ENCODE assay signal across 20 cellular contexts in genomic region chr12:52274521-52274920, GRCh38. TPM values are rescaled to one million over a fixed set of nuclear protein-coding genes. Genes with fewer than 3 reads are reported as not detected.
DNase-seq lines count a peak whose midpoint lies in the region; ATAC-seq and TF ChIP-seq lines count a peak whose summit lies in the region.
"Had no signal": no experiment of that assay in that cellular context is flagged by ENCODE, and none has a peak within 500 bp of the region (broad histone marks: within the 10 kb centered on the region; RNA-seq: fewer than 3 reads in every experiment).

KRT86 (plus strand) TSS chr12:52274645; CDS start chr12:52301917, 27,272 bp downstream.

- H3K9me3 ChIP-seq in breast epithelium, result no peaks in the 10 kb centered on the region
- H3K9me3 ChIP-seq in spleen, result no peaks in the 10 kb centered on the region
- no peaks in the 10 kb centered on the region for H3K9me3 ChIP-seq in PC-3 (ENCODE audit: low read length)
- H3K9me3 ChIP-seq: Peyer's patch had no signal

- 61 to 89% (median 75%) methylated on average over 1 of the region's 1 CpG for WGBS in spleen, 5 donors

- peaks cover 3% of the 10 kb centered on the region; the same call in 1 of the 2 replicates for H3K79me2 ChIP-seq in PC-3 (ENCODE audit: low read length)

- H3K4me1 ChIP-seq in breast epithelium (peaks cover 5 to 7% of the 10 kb centered on the region in 2 donors), spleen (peaks cover 0 to 12% (median 9%) of the 10 kb centered on the region in 6 donors), PC-3 (ENCODE audit: insufficient read depth, low read length) (peaks cover 23% of the 10 kb centered on the region)

- H3F3A ChIP-seq in PC-3 (ENCODE audit: low read length, unreplicated experiment), result peaks cover 3% of the 10 kb centered on the region

- POLR2A ChIA-PET in MCF 10A (lab: Yijun Ruan, JAX), result interaction anchor here (1.0 kb wide), 1 partner anchor 31 kb away, joined by 3 read pairs; no protein-coding TSS in a partner anchor
- POLR2A ChIA-PET in PC-3 (lab: Charles Lee; ENCODE audit: unreplicated experiment), result no interaction called here

- no peak within 1 kb of the TSS for H2AFZ ChIP-seq in PC-3 (ENCODE audit: low read length)

- BruUV-seq in MCF 10A (replicated peaks; lab: Mats Ljungman, UMichigan) (no TSS peak), PC-3 (replicated peaks; lab: Mats Ljungman, UMichigan) (no TSS peak)

- no peaks in the 10 kb centered on the region for H3K27me3 Mint-ChIP-seq in MCF 10A (ENCODE audit: insufficient read depth, unreplicated experiment)

- no peak for DNase-seq in MCF 10A (ENCODE audit: unreplicated experiment)
- no peak for DNase-seq in breast epithelium (ENCODE audit: low spot score in 2 of 2)
- peak; percentile 45 for DNase-seq in coronary artery (ENCODE audit: low spot score)
- peak; percentile 25 for DNase-seq in spleen
- DNase-seq in NCI-H1694 (lab: John Stamatoyannopoulos, UW), result no peak
- DNase-seq in DMS153 treated with DMSO at 0.1 percent for 48 hours (lab: John Stamatoyannopoulos, UW; ENCODE audit: unreplicated experiment), result no peak
- no peak for DNase-seq in PC-3
- DNase-seq: CD4-positive, CD25-positive, alpha-beta regulatory T cell; DMS79; H7; KG1; NCI-H1105 treated with DMSO at 0.1 percent for 48 hours; NCI-H2081; NCI-H2171; NCI-H345; NCI-H524; NCI-H774; NK-92 treated with Interleukin-12 subunit alpha and Interleukin-12 subunit beta, amount 100 ng/mL, for 24 hours had no signal

- H3K36me3 ChIP-seq in breast epithelium, result no peaks in the 10 kb centered on the region
- H3K36me3 ChIP-seq in spleen, result no peaks in the 10 kb centered on the region
- no peaks in the 10 kb centered on the region for H3K36me3 ChIP-seq in PC-3 (ENCODE audit: low read depth, low read length)
- H3K36me3 ChIP-seq: Peyer's patch had no signal

- CTCF ChIA-PET in MCF 10A (lab: Yijun Ruan, JAX) (interaction anchor here (0.6 to 0.9 kb wide), 5 partner anchors 11 to 338 kb away, joined by 3 to 4 read pairs (median 3); no protein-coding TSS in a partner anchor), PC-3 (lab: Charles Lee) (no interaction called here)

- intact Hi-C loops in MCF 10A (cut with micrococcal nuclease), result no loop called here
- intact Hi-C loops in breast epithelium (cut with DNase I; ENCODE audit: low total_unique reads), result no loop called here
- intact Hi-C loops in spleen (cut with DNase I; ENCODE audit: low total_unique reads), result no loop called here
- intact Hi-C loops in PC-3 (cut with micrococcal nuclease), result no loop called here

- H3K27ac ChIP-seq in breast epithelium, result no peak within 1 kb of the TSS
- H3K27ac ChIP-seq in coronary artery, result no peak within 1 kb of the TSS
- H3K27ac ChIP-seq in spleen, result no peak within 1 kb of the TSS
- H3K27ac ChIP-seq in PC-3 (ENCODE audit: low read length), result no peak within 1 kb of the TSS
- H3K27ac ChIP-seq: Peyer's patch had no signal

- no peaks in the 10 kb centered on the region for H3K36me3 Mint-ChIP-seq in MCF 10A (ENCODE audit: insufficient read depth, unreplicated experiment)
- H3K36me3 Mint-ChIP-seq: CD4-positive, CD25-positive, alpha-beta regulatory T cell had no signal

- TF ChIP-seq CTCF in MCF 10A (IDR thresholded peaks at IDR 0.05; ENCODE audit: unreplicated experiment) (no peak), breast epithelium (IDR thresholded peaks at IDR 0.05) (no peak), coronary artery (IDR thresholded peaks at IDR 0.05) (no peak), spleen (IDR thresholded peaks at IDR 0.05 in 8 of 11, conservative IDR thresholded peaks at IDR 0.05 in 3 of 11) (no peak), PC-3 (conservative IDR thresholded peaks at IDR 0.05; ENCODE audit: low read depth, low read length) (no peak)

- no peaks in the 10 kb centered on the region for H3K27me3 ChIP-seq in breast epithelium
- peaks cover 0 to 61% (median 4%) of the 10 kb centered on the region in 7 donors for H3K27me3 ChIP-seq in spleen (replicated peaks in 1 of 7)
- H3K27me3 ChIP-seq in PC-3 (ENCODE audit: low read length), result no peaks in the 10 kb centered on the region
- H3K27me3 ChIP-seq: Peyer's patch had no signal

- no peaks in the 10 kb centered on the region for H4K20me1 ChIP-seq in PC-3 (ENCODE audit: low read length)

- no peak within 1 kb of the TSS for H3K27ac Mint-ChIP-seq in MCF 10A (ENCODE audit: low read depth, unreplicated experiment)

- no peak for TF ChIP-seq POLR2A in breast epithelium (IDR thresholded peaks at IDR 0.05)
- TF ChIP-seq POLR2A in spleen (IDR thresholded peaks at IDR 0.05), result no peak

- peaks cover 29% of the 10 kb centered on the region for H3K4me1 Mint-ChIP-seq in MCF 10A (ENCODE audit: insufficient read depth, unreplicated experiment)

- no peak within 1 kb of the TSS for H3K4me2 ChIP-seq in PC-3 (ENCODE audit: low read length)

- H3K9ac ChIP-seq in PC-3 (ENCODE audit: low read length), result no peak within 1 kb of the TSS

- H3K9me2 ChIP-seq in PC-3 (replicated peaks; ENCODE audit: low read length), result no peaks in the 10 kb centered on the region

- H3K4me3 Mint-ChIP-seq in MCF 10A (ENCODE audit: unreplicated experiment), result no peak within 1 kb of the TSS
- H3K4me3 Mint-ChIP-seq: CD4-positive, CD25-positive, alpha-beta regulatory T cell had no signal

- peaks cover 14% of the 10 kb centered on the region for H3K9me3 Mint-ChIP-seq in MCF 10A (ENCODE audit: unreplicated experiment)
- H3K9me3 Mint-ChIP-seq: CD4-positive, CD25-positive, alpha-beta regulatory T cell had no signal

- H3K4me3 ChIP-seq in breast epithelium (no peak within 1 kb of the TSS), coronary artery (no peak within 1 kb of the TSS), spleen (no peak within 1 kb of the TSS), PC-3 (ENCODE audit: low read length) (no peak within 1 kb of the TSS)
- H3K4me3 ChIP-seq: Peyer's patch had no signal

- no peak for ATAC-seq in PC-3
- ATAC-seq: SK-N-SH treated with all-trans-retinoic acid at 6 μM for 48 hours had no signal

RNA-seq across cellular contexts. Expression of gene KRT86, which starts in this region (rescaled TPM):
- total RNA-seq in MCF 10A (2022) (37.8 and 45.1 TPM in 2 replicates), breast epithelium (1 to 10 TPM in 1 of 3 donors, under 1 TPM in 1, not detected in 1; 0.66 to 2.2 TPM), spleen (under 1 TPM in 2 of 7 donors, not detected in 5; 0.17 to 0.26 TPM), PC-3 (2014; rRNA removed) (0.98 and 1.2 TPM in 2 replicates)
- under 1 TPM in 2 of 3 donors, not detected in 1; 0.08 to 0.09 TPM for polyA plus RNA-seq in spleen
- total RNA-seq: CD4-positive, CD25-positive, alpha-beta regulatory T cell; H7; Peyer's patch had no signal

Comparison
In these comparisons a context has a peak if more than half of its experiments do, and no peak if none do; other contexts are left out.
1. RNA of gene KRT86 (total RNA-seq): 37.8 to 45.1 TPM in MCF 10A; 0.98 to 1.2 TPM in PC-3, 0.66 to 2.2 TPM in breast epithelium and 0.17 to 0.26 TPM in spleen; every median in the first group is over 10 times any median in the second.
2. Peak in DNase-seq in spleen; RNA of the gene not detected or under 1 TPM.